ENCODE assay signal across 1 cellular context in genomic region chr16:68490358-68490757, GRCh38.
TF ChIP-seq lines count a peak whose summit lies in the region.

No MANE protein-coding gene starts in this region.

TF ChIP-seq in SK-N-SH, 30 proteins besides CTCF, POLR2A, EP300 and RAD21 (continued from another document):
- TF ChIP-seq MXI1 (IDR thresholded peaks at IDR 0.05; ENCODE audit: low read depth, low read length) (no peak), GATA2 (CRISPR knock-in tag; IDR thresholded peaks at IDR 0.05) (no peak), CHD2 (IDR thresholded peaks at IDR 0.05; ENCODE audit: low read length, partially characterized antibody) (no peak)
TF ChIP-seq in SK-N-SH: peak in this region for 0.
